25 cellular contexts compared by ENCODE assay signal in the genomic region with DNA sequence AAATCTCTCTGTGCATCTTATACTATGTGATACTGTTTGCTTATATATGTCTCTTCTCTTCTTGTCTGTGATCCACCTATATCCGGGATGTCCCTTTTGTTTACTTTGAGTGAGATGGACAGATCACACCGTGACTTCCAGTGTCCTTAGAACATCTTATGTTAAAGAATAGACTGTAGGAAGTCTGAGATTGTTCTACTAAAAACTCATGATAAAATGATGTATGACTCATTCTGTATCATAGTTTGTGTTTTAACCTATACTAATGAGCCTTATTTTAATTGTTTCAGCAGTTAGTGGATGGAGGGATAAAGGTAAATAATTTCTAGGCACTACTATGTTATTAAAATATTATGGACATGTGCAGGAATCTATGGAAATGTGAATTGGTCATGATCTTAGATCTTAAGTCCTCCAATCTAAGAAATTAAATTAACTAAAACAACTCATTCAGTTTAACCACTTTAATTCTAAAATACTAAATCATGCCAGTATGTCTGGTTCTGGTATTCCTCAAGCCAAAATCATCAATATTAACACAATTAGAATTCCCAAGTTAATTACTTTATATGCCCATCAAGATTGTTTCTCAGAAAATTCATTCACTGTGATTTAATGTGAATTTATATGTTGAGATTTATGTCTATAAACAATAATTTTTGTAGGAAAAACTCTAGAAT.
"Had no signal": no experiment of that assay in that cellular context is flagged by ENCODE, and none has a peak within 500 bp of the region (broad histone marks: within the 10 kb centered on the region; RNA-seq: fewer than 3 reads in every experiment).

No MANE protein-coding gene starts in this region.

- H3K36me3 ChIP-seq: left ventricle myocardium inferior, lower lobe of right lung, spleen, upper lobe of left lung, uterus had no signal

- H3K9me3 ChIP-seq: heart left ventricle, left ventricle myocardium inferior, lower lobe of right lung, spleen, tibial artery, upper lobe of left lung, uterus had no signal

- H3K27me3 ChIP-seq: heart left ventricle, tibial artery, upper lobe of left lung, uterus had no signal

- H3K9me3 Mint-ChIP-seq: dendritic cell treated with granulocyte-macrophage colony-stimulating factor and Interleukin-4, amounts not matched to agents 40 ng/mL and 50 ng/mL, for 4 days; effector memory CD8-positive, alpha-beta T cell; memory B cell; mesothelial cell of epicardium; neural crest cell; stimulated activated memory B cell treated with anti-CD40 and anti-IgM and Interleukin-4, amounts not matched to agents 10 μg/mL and 1 μg/mL and 100 μg/mL, for 72 hours; stimulated activated naive CD8-positive, alpha-beta T cell treated with anti-CD3 and anti-CD28 coated beads, Interleukin-15, Interleukin-2, amounts not matched to agents 100 ng/mL and 50 ng/mL, for 24 hours had no signal

- H3K27me3 Mint-ChIP-seq: dendritic cell treated with granulocyte-macrophage colony-stimulating factor and Interleukin-4, amounts not matched to agents 40 ng/mL and 50 ng/mL, for 4 days; effector memory CD8-positive, alpha-beta T cell; stimulated activated naive CD8-positive, alpha-beta T cell treated with anti-CD3 and anti-CD28 coated beads, Interleukin-15, Interleukin-2, amounts not matched to agents 100 ng/mL and 50 ng/mL, for 24 hours had no signal

- ATAC-seq: effector memory CD8-positive, alpha-beta T cell; heart left ventricle; left cardiac atrium; lower lobe of right lung; natural killer cell; sciatic nerve; stimulated activated memory B cell treated with anti-CD40 and anti-IgM and Interleukin-4, amounts not matched to agents 10 μg/mL and 1 μg/mL and 100 μg/mL, for 72 hours had no signal

- DNase-seq: effector memory CD8-positive, alpha-beta T cell; erythroblast; foreskin melanocyte; heart left ventricle; hippocampal formation; kidney; left cardiac atrium; left ventricle myocardium inferior; lower lobe of right lung; natural killer cell; posterior cingulate gyrus; spleen; stimulated activated CD4-positive, alpha-beta T cell treated with anti-CD3 and anti-CD28 coated beads, Interleukin-15, amount 100 ng/mL, for 24 hours; stimulated activated CD4-positive, alpha-beta T cell treated with anti-CD3 and anti-CD28 coated beads, Interleukin-1b, Interleukin-23, amount 100 ng/mL, for 48 hours; stimulated activated CD4-positive, alpha-beta T cell treated with anti-CD3 and anti-CD28 coated beads, Interleukin-4, amount 100 ng/mL, for 24 hours; tibial artery; upper lobe of left lung; uterus had no signal

- H3K4me1 ChIP-seq: lower lobe of right lung, spleen, upper lobe of left lung, uterus had no signal

- H3K36me3 Mint-ChIP-seq: memory B cell; natural killer cell; stimulated activated memory B cell treated with anti-CD40 and anti-IgM and Interleukin-4, amounts not matched to agents 10 μg/mL and 1 μg/mL and 100 μg/mL, for 72 hours had no signal

- H3K4me1 Mint-ChIP-seq: memory B cell; natural killer cell; stimulated activated memory B cell treated with anti-CD40 and anti-IgM and Interleukin-4, amounts not matched to agents 10 μg/mL and 1 μg/mL and 100 μg/mL, for 72 hours had no signal

- H3K4me3 ChIP-seq: heart left ventricle, left ventricle myocardium inferior, lower lobe of right lung, spleen, tibial artery, upper lobe of left lung, uterus had no signal

- H3K27ac ChIP-seq: heart left ventricle, left ventricle myocardium inferior, lower lobe of right lung, spleen, tibial artery, upper lobe of left lung, uterus had no signal

- FAIRE-seq: kidney had no signal

- H3K4me3 Mint-ChIP-seq: dendritic cell treated with granulocyte-macrophage colony-stimulating factor and Interleukin-4, amounts not matched to agents 40 ng/mL and 50 ng/mL, for 4 days; effector memory CD8-positive, alpha-beta T cell; memory B cell; mesothelial cell of epicardium; natural killer cell; neural crest cell; stimulated activated memory B cell treated with anti-CD40 and anti-IgM and Interleukin-4, amounts not matched to agents 10 μg/mL and 1 μg/mL and 100 μg/mL, for 72 hours; stimulated activated naive CD8-positive, alpha-beta T cell treated with anti-CD3 and anti-CD28 coated beads, Interleukin-15, Interleukin-2, amounts not matched to agents 100 ng/mL and 50 ng/mL, for 24 hours had no signal

- H3K27ac Mint-ChIP-seq: dendritic cell treated with granulocyte-macrophage colony-stimulating factor and Interleukin-4, amounts not matched to agents 40 ng/mL and 50 ng/mL, for 4 days; effector memory CD8-positive, alpha-beta T cell; memory B cell; mesothelial cell of epicardium; natural killer cell; stimulated activated memory B cell treated with anti-CD40 and anti-IgM and Interleukin-4, amounts not matched to agents 10 μg/mL and 1 μg/mL and 100 μg/mL, for 72 hours; stimulated activated naive CD8-positive, alpha-beta T cell treated with anti-CD3 and anti-CD28 coated beads, Interleukin-15, Interleukin-2, amounts not matched to agents 100 ng/mL and 50 ng/mL, for 24 hours had no signal
